ENCODE assay signal across 1 cellular context in genomic region chr9:131520448-131520847, GRCh38.
TF ChIP-seq lines count a peak whose summit lies in the region.

No MANE protein-coding gene starts in this region.

TF ChIP-seq in HCT116, 20 proteins besides CTCF, POLR2A, EP300 and RAD21 (continued from another document):
- no peak for TF ChIP-seq ZBTB33 (IDR thresholded peaks at IDR 0.05; ENCODE audit: extremely low read depth, insufficient replicate concordance, low read length)
- no peak for TF ChIP-seq YY1 (IDR thresholded peaks at IDR 0.05; ENCODE audit: extremely low read depth, insufficient replicate concordance, low read depth, low read length)
- no peak for TF ChIP-seq MAX (IDR thresholded peaks at IDR 0.05)
- no peak for TF ChIP-seq CBX3 (IDR thresholded peaks at IDR 0.05; ENCODE audit: low read depth)
- TF ChIP-seq POLR2AphosphoS5 (IDR thresholded peaks at IDR 0.05; ENCODE audit: low read depth, low read length), result no peak
- no peak for TF ChIP-seq EGR1 (IDR thresholded peaks at IDR 0.05; ENCODE audit: low read depth)
- no peak for TF ChIP-seq TCF7L2 (IDR thresholded peaks at IDR 0.05; ENCODE audit: borderline replicate concordance, extremely low read depth, insufficient read depth, insufficient read length)
- TF ChIP-seq ELF1 (IDR thresholded peaks at IDR 0.05; ENCODE audit: borderline replicate concordance, low read depth), result no peak
- no peak for TF ChIP-seq EZH2 (IDR thresholded peaks at IDR 0.05)
- no peak for TF ChIP-seq ATF3 (IDR thresholded peaks at IDR 0.05)
- no peak for TF ChIP-seq FOSL1 (IDR thresholded peaks at IDR 0.05; ENCODE audit: low read depth)
- TF ChIP-seq SRF (IDR thresholded peaks at IDR 0.05; ENCODE audit: low read depth), result no peak
- TF ChIP-seq SP1 (IDR thresholded peaks at IDR 0.05; ENCODE audit: low read depth), result no peak
- TF ChIP-seq REST (IDR thresholded peaks at IDR 0.05; ENCODE audit: low read depth), result no peak
TF ChIP-seq in HCT116: peak in this region for 0.
